Comparison of ENCODE assay signal across 1 cellular context in genomic region chr17:31417051-31417792, GRCh38.
TF ChIP-seq lines count a peak whose summit lies in the region.

No MANE protein-coding gene starts in this region.

TF ChIP-seq in GM23338, 12 proteins besides CTCF, POLR2A, EP300 and RAD21:
- TF ChIP-seq STAT1 (IDR thresholded peaks at IDR 0.05; ENCODE audit: unreplicated experiment) (no peak), JUNB (IDR thresholded peaks at IDR 0.05; ENCODE audit: unreplicated experiment) (no peak), ZNF462 (CRISPR knock-in tag; IDR thresholded peaks at IDR 0.05) (no peak), EZH2 (IDR thresholded peaks at IDR 0.05; ENCODE audit: low read depth, unreplicated experiment) (no peak), ZNF114 (CRISPR knock-in tag; IDR thresholded peaks at IDR 0.05) (no peak), POLR2AphosphoS5 (IDR thresholded peaks at IDR 0.05; ENCODE audit: low read depth) (no peak), NANOG (IDR thresholded peaks at IDR 0.05; ENCODE audit: borderline replicate concordance) (no peak), EZH2phosphoT487 (IDR thresholded peaks at IDR 0.05; ENCODE audit: unreplicated experiment) (no peak)
